8 cellular contexts compared by ENCODE assay signal in the genomic region with DNA sequence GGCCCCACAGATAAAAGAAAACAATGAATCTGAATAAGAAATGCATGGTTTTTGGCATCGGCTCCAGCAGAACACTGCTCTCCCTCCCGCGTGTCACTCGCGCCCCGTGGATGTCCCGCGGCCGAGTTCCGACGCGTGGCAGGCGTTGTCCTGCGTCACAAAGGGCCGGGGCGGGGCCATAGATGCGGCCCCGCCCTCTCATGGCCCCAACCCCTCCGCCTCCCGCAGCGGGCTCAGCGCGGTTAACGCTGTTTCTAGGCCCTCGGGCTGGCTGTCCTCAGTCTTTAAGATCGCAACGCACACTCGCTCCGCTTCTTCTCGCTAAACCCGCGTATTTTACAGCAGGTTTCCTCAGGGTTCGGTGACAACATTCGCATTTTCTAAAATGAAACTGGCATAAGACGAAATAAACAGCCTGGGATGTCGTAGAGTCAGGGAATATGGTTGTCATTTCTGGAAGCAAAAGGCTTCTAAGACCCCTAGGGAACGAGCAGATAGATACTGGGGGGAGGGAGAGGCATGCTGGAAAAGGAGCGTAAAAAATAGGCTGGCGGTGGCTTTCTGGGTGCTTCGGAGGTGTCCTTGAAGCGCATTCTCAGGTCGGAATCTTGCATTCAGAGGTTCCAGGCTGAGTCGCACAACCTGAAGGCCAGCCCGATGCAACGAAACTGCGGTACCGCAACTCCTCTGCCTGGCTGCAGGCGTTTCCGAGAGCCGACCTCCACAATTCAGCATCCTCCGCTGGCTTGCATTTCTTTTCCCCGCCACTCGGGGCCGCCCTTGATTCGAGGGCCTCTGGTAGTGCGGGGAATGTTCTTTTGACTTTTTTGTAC. TPM values are rescaled to one million over a fixed set of nuclear protein-coding genes. Genes with fewer than 3 reads are reported as not detected.
DNase-seq lines count a peak whose midpoint lies in the region; ATAC-seq, FAIRE-seq and TF ChIP-seq lines count a peak whose summit lies in the region.

A gene with protein sequence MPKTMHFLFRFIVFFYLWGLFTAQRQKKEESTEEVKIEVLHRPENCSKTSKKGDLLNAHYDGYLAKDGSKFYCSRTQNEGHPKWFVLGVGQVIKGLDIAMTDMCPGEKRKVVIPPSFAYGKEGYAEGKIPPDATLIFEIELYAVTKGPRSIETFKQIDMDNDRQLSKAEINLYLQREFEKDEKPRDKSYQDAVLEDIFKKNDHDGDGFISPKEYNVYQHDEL (minus strand): TSS at position 159 of the 833 bp plus-strand sequence. CDS start 101 bp downstream, at position 58.

- H3K27me3 ChIP-seq in pancreas (no peaks in the 10 kb centered on the region), thyroid gland (no peaks in the 10 kb centered on the region)

- peak within 1 kb of the TSS; percentile 97 for H3K27ac Mint-ChIP-seq in activated naive CD8-positive, alpha-beta T cell treated with anti-CD3 and anti-CD28 coated beads for 36 hours

- DNase-seq in GM10248 (ENCODE audit: extremely low spot score) = peak; percentile 86
- DNase-seq in NCI-H1092 (lab: John Stamatoyannopoulos, UW) = peak; percentile 75
- peak; percentile 66 for DNase-seq in SKM-1 (lab: John Stamatoyannopoulos, UW; ENCODE audit: unreplicated experiment)
- DNase-seq in activated naive CD8-positive, alpha-beta T cell treated with anti-CD3 and anti-CD28 coated beads for 36 hours = peak; percentile 81
- DNase-seq in Right ventricle myocardium inferior (ENCODE audit: missing footprints) = peak; percentile 96
- DNase-seq in pancreas = peak; percentile 75 to 91 (median 83)
- peak; percentile 82 to 87 for DNase-seq in thyroid gland

- peak; percentile 55 for ATAC-seq in HG02571 (IDR thresholded peaks at IDR 0.05; ENCODE audit: unreplicated experiment)
- ATAC-seq in Right ventricle myocardium inferior = peak; percentile 86
- peak; percentile 75 to 91 (median 84) for ATAC-seq in pancreas

- TF ChIP-seq CTCF in GM10248 (IDR thresholded peaks at IDR 0.05; ENCODE audit: control extremely low read depth, extremely low read depth, low read depth, missing control alignments) (peak; percentile 93), pancreas (IDR thresholded peaks at IDR 0.05) (peak in 3 of 4 donors; percentile 49 to 68 (median 62)), thyroid gland (IDR thresholded peaks at IDR 0.05) (peak in 4 of 6 experiments; percentile 11 to 62 (median 46))

- peaks cover 37% of the 10 kb centered on the region for H3K4me1 Mint-ChIP-seq in activated naive CD8-positive, alpha-beta T cell treated with anti-CD3 and anti-CD28 coated beads for 36 hours

- H3K9me3 ChIP-seq in pancreas (no peaks in the 10 kb centered on the region), thyroid gland (no peaks in the 10 kb centered on the region)

- POLR2A ChIA-PET in GM10248 (lab: Yijun Ruan, JAX) = no interaction called here

- H3K4me3 ChIP-seq in pancreas = peak within 1 kb of the TSS; percentile 49 to 78 (median 54)
- H3K4me3 ChIP-seq in thyroid gland (replicated peaks in 1 of 3) = peak within 1 kb of the TSS; percentile 43 to 63 (median 53)

- TF ChIP-seq POLR2A in thyroid gland (IDR thresholded peaks at IDR 0.05) = peak; percentile 36 to 92

- H3K4me1 ChIP-seq in pancreas (peaks cover 13 to 34% (median 14%) of the 10 kb centered on the region in 3 donors), thyroid gland (peaks cover 26 to 35% of the 10 kb centered on the region in 2 donors)

- WGBS in pancreas, 2 donors = 1% methylated on average over 56 of the region's 56 CpGs
- WGBS in thyroid gland, 2 donors = 1 to 2% methylated on average over 56 of the region's 56 CpGs

- H3K27ac ChIP-seq in pancreas (peak within 1 kb of the TSS; percentile 87 to 97 (median 95)), thyroid gland (peak within 1 kb of the TSS; percentile 95 to 97 (median 97))

- H3K36me3 ChIP-seq in pancreas = no peaks in the 10 kb centered on the region
- H3K36me3 ChIP-seq in thyroid gland = no peaks in the 10 kb centered on the region

- peaks cover 5% of the 10 kb centered on the region for H3K36me3 Mint-ChIP-seq in activated naive CD8-positive, alpha-beta T cell treated with anti-CD3 and anti-CD28 coated beads for 36 hours

- no peaks in the 10 kb centered on the region for H3K9me3 Mint-ChIP-seq in activated naive CD8-positive, alpha-beta T cell treated with anti-CD3 and anti-CD28 coated beads for 36 hours

- intact Hi-C loops in Right ventricle myocardium inferior (cut with DNase I) = loop anchor here (1.0 kb wide), 2 partner anchors 27 to 64 kb away; a partner anchor contains a TSS
- intact Hi-C loops in pancreas (cut with DNase I) = no loop called here
- intact Hi-C loops in thyroid gland (cut with DNase I) = no loop called here

- no peaks in the 10 kb centered on the region for H3K27me3 Mint-ChIP-seq in activated naive CD8-positive, alpha-beta T cell treated with anti-CD3 and anti-CD28 coated beads for 36 hours

- CTCF ChIA-PET in GM10248 (lab: Yijun Ruan, JAX) = interaction anchor here (1.4 kb wide), 2 partner anchors 56 to 66 kb away, joined by 3 read pairs; no protein-coding TSS in a partner anchor

- no peak for FAIRE-seq in pancreas (lab: Jason Lieb, UNC)

- H3K4me3 Mint-ChIP-seq in activated naive CD8-positive, alpha-beta T cell treated with anti-CD3 and anti-CD28 coated beads for 36 hours = peak within 1 kb of the TSS; percentile 96

RNA-seq across cellular contexts. Expression of the gene that starts here (rescaled TPM):
- total RNA-seq in activated naive CD8-positive, alpha-beta T cell treated with anti-CD3 and anti-CD28 coated beads for 36 hours = 1 to 10 TPM; 3.8 to 4.7 TPM
- total RNA-seq in Right ventricle myocardium inferior = 9.3 TPM
- total RNA-seq in pancreas = 1 to 10 TPM; 1.1 to 5.4 (median 2.1) TPM
- polyA plus RNA-seq in pancreas = 1 to 10 TPM; 2.7 to 4.5 TPM
- 10 to 100 TPM; 10.0 to 22.4 (median 16.5) TPM for total RNA-seq in thyroid gland

Comparison
In these comparisons a context has a peak if more than half of its experiments do, and no peak if none do; other contexts are left out.
1. Peak in every context shown above with its lines: DNase-seq, ATAC-seq, H3K4me3 ChIP-seq and H3K27ac ChIP-seq.